ENCODE assay signal across 15 cellular contexts in genomic region chr12:88408828-88409227, GRCh38.
A peak's percentile ranks its signal among the peaks of the same experiment; 100 is the strongest.
DNase-seq lines count a peak whose midpoint lies in the region; ATAC-seq and TF ChIP-seq lines count a peak whose summit lies in the region.
"Had no signal": no experiment of that assay in that cellular context is flagged by ENCODE, and none has a peak within 500 bp of the region (broad histone marks: within the 10 kb centered on the region; RNA-seq: fewer than 3 reads in every experiment).

No MANE protein-coding gene starts in this region.

- H3K4me1 Mint-ChIP-seq in neural progenitor cell = peaks cover 12% of the 10 kb centered on the region
- H3K4me1 Mint-ChIP-seq in activated T-helper 1 cell treated with anti-CD3 and anti-CD28 coated beads, Interleukin-12 subunit alpha, Interleukin-12 subunit beta, Interleukin-2, Interleukin-4 antibody, amounts not matched to agents 30 ng/mL and 10 ng/mL and 1 ng/mL, durations not matched to agents 14 hours and 24 hours and 36 hours (ENCODE audit: low read depth) = no peaks in the 10 kb centered on the region
- H3K4me1 Mint-ChIP-seq: B cell had no signal

- no peak overlapping the region for H3K9ac ChIP-seq in GM23248
- no peak overlapping the region for H3K9ac ChIP-seq in neural progenitor cell

- H3K9me2 ChIP-seq in GM23248 (ENCODE audit: insufficient read depth) = no peaks in the 10 kb centered on the region

- in situ Hi-C loops in GM23248 (cut with MboI) = no loop called here

- H3K4me3 Mint-ChIP-seq in neural progenitor cell = no peak overlapping the region
- H3K4me3 Mint-ChIP-seq in activated T-helper 1 cell treated with anti-CD3 and anti-CD28 coated beads, Interleukin-12 subunit alpha, Interleukin-12 subunit beta, Interleukin-2, Interleukin-4 antibody, amounts not matched to agents 30 ng/mL and 10 ng/mL and 1 ng/mL, durations not matched to agents 14 hours and 24 hours and 36 hours = no peak overlapping the region
- H3K4me3 Mint-ChIP-seq: B cell; CD4-positive, alpha-beta T cell had no signal

- peaks cover 2% of the 10 kb centered on the region for H3K27me3 Mint-ChIP-seq in neural progenitor cell (ENCODE audit: insufficient read depth, low read depth)
- H3K27me3 Mint-ChIP-seq in activated T-helper 1 cell treated with anti-CD3 and anti-CD28 coated beads, Interleukin-12 subunit alpha, Interleukin-12 subunit beta, Interleukin-2, Interleukin-4 antibody, amounts not matched to agents 30 ng/mL and 10 ng/mL and 1 ng/mL, durations not matched to agents 14 hours and 24 hours and 36 hours (ENCODE audit: insufficient read depth) = no peaks in the 10 kb centered on the region
- H3K27me3 Mint-ChIP-seq: B cell; CD4-positive, alpha-beta T cell had no signal

- H3F3A ChIP-seq in GM23248 (ENCODE audit: insufficient read depth) = peaks cover 32% of the 10 kb centered on the region
- no peaks in the 10 kb centered on the region for H3F3A ChIP-seq in neural progenitor cell (ENCODE audit: low read depth)

- H3K36me3 ChIP-seq in GM23248 (ENCODE audit: low read depth) (no peaks in the 10 kb centered on the region), RWPE2 (ENCODE audit: low read depth) (no peaks in the 10 kb centered on the region), neural progenitor cell (no peaks in the 10 kb centered on the region)

- H3K27me3 ChIP-seq in GM23248 (replicated peaks; ENCODE audit: insufficient read depth) (no peaks in the 10 kb centered on the region), RWPE2 (ENCODE audit: insufficient read depth, poor library complexity, severe bottlenecking) (no peaks in the 10 kb centered on the region), foreskin keratinocyte (no peaks in the 10 kb centered on the region), neural progenitor cell (no peaks in the 10 kb centered on the region)

- H3K9me3 Mint-ChIP-seq in neural progenitor cell = no peaks in the 10 kb centered on the region
- H3K9me3 Mint-ChIP-seq in activated T-helper 1 cell treated with anti-CD3 and anti-CD28 coated beads, Interleukin-12 subunit alpha, Interleukin-12 subunit beta, Interleukin-2, Interleukin-4 antibody, amounts not matched to agents 30 ng/mL and 10 ng/mL and 1 ng/mL, durations not matched to agents 14 hours and 24 hours and 36 hours = no peaks in the 10 kb centered on the region
- H3K9me3 Mint-ChIP-seq: CD4-positive, alpha-beta T cell had no signal

- H3K36me3 Mint-ChIP-seq in neural progenitor cell = no peaks in the 10 kb centered on the region
- H3K36me3 Mint-ChIP-seq in activated T-helper 1 cell treated with anti-CD3 and anti-CD28 coated beads, Interleukin-12 subunit alpha, Interleukin-12 subunit beta, Interleukin-2, Interleukin-4 antibody, amounts not matched to agents 30 ng/mL and 10 ng/mL and 1 ng/mL, durations not matched to agents 14 hours and 24 hours and 36 hours (ENCODE audit: low read depth) = no peaks in the 10 kb centered on the region

- no peaks in the 10 kb centered on the region for H3K9me3 ChIP-seq in GM23248 (ENCODE audit: low read depth)
- no peaks in the 10 kb centered on the region for H3K9me3 ChIP-seq in RWPE2 (ENCODE audit: severe bottlenecking)
- no peaks in the 10 kb centered on the region for H3K9me3 ChIP-seq in neural progenitor cell (ENCODE audit: low read depth)

- H3K27ac ChIP-seq in GM23248 = peak overlapping the region; percentile 6; the same call in 1 of the 2 replicates
- no peak overlapping the region for H3K27ac ChIP-seq in RWPE2 (ENCODE audit: poor library complexity, severe bottlenecking)
- no peak overlapping the region for H3K27ac ChIP-seq in foreskin keratinocyte
- no peak overlapping the region for H3K27ac ChIP-seq in neural progenitor cell

- no peak for TF ChIP-seq CTCF in RWPE2 (IDR thresholded peaks at IDR 0.05; ENCODE audit: poor library complexity, severe bottlenecking)
- no peak for TF ChIP-seq CTCF in foreskin keratinocyte (conservative IDR thresholded peaks at IDR 0.05)
- TF ChIP-seq CTCF in neural progenitor cell (IDR thresholded peaks at IDR 0.05) = no peak

- H3K4me1 ChIP-seq in GM23248 (ENCODE audit: insufficient read depth) = peaks cover 41% of the 10 kb centered on the region
- H3K4me1 ChIP-seq in RWPE2 (ENCODE audit: insufficient read depth, poor library complexity, severe bottlenecking) = no peaks in the 10 kb centered on the region
- no peaks in the 10 kb centered on the region for H3K4me1 ChIP-seq in foreskin keratinocyte
- no peaks in the 10 kb centered on the region for H3K4me1 ChIP-seq in neural progenitor cell

- no peak overlapping the region for H3K4me3 ChIP-seq in GM23248
- H3K4me3 ChIP-seq in RWPE2 (ENCODE audit: severe bottlenecking) = no peak overlapping the region
- no peak overlapping the region for H3K4me3 ChIP-seq in neural progenitor cell

- H4K20me1 ChIP-seq in GM23248 (ENCODE audit: insufficient read depth) = no peaks in the 10 kb centered on the region
- H4K20me1 ChIP-seq in neural progenitor cell (ENCODE audit: low read depth) = no peaks in the 10 kb centered on the region

- ATAC-seq in RWPE2 (ENCODE audit: low read depth) (0 out of 3 replicates have a peak, but pooled peaks have one; percentile 29), foreskin keratinocyte (peak; percentile 33), GM18858 (IDR thresholded peaks at IDR 0.05; ENCODE audit: unreplicated experiment) (no peak)

- H2AFZ ChIP-seq in GM23248 (no peak overlapping the region), neural progenitor cell (replicated peaks) (peak overlapping the region; percentile 17)

- H3K27ac Mint-ChIP-seq in neural progenitor cell = no peak overlapping the region
- H3K27ac Mint-ChIP-seq in activated T-helper 1 cell treated with anti-CD3 and anti-CD28 coated beads, Interleukin-12 subunit alpha, Interleukin-12 subunit beta, Interleukin-2, Interleukin-4 antibody, amounts not matched to agents 30 ng/mL and 10 ng/mL and 1 ng/mL, durations not matched to agents 14 hours and 24 hours and 36 hours = no peak overlapping the region
- H3K27ac Mint-ChIP-seq: B cell; CD4-positive, alpha-beta T cell had no signal

- peaks cover 95% of the 10 kb centered on the region for H3K79me2 ChIP-seq in GM23248 (ENCODE audit: insufficient read depth)
- no peaks in the 10 kb centered on the region for H3K79me2 ChIP-seq in neural progenitor cell (ENCODE audit: low read depth)

- DNase-seq in GM23248 (no peak), RWPE2 (ENCODE audit: low spot score) (no peak), foreskin keratinocyte (peak in 1 of 2 donors; percentile 47), neural progenitor cell (ENCODE audit: low spot score) (no peak), UCSD-AML1 (lab: John Stamatoyannopoulos, UW; ENCODE audit: unreplicated experiment) (no peak)
- DNase-seq in activated T-helper 1 cell treated with anti-CD3 and anti-CD28 coated beads, Interleukin-12 subunit alpha, Interleukin-12 subunit beta, Interleukin-2, Interleukin-4 antibody, amounts not matched to agents 30 ng/mL and 10 ng/mL and 1 ng/mL, durations not matched to agents 14 hours and 24 hours and 36 hours (ENCODE audit: low spot score) = no peak
- no peak for DNase-seq in stimulated activated naive CD4-positive, alpha-beta T cell treated with Interleukin-2 at 50 U/mL for 16 hours (lab: John Stamatoyannopoulos, UW)
- DNase-seq: C1 segment of cervical spinal cord; CD4-positive, alpha-beta T cell; DMS153; DMS79 treated with DMSO at 0.1 percent for 48 hours; GDM1; HCEC 1CT had no signal

- intact Hi-C loops in activated T-helper 1 cell treated with anti-CD3 and anti-CD28 coated beads, Interleukin-12 subunit alpha, Interleukin-12 subunit beta, Interleukin-2, Interleukin-4 antibody, amounts not matched to agents 30 ng/mL and 10 ng/mL and 1 ng/mL, durations not matched to agents 14 hours and 24 hours and 36 hours (cut with micrococcal nuclease) = no loop called here

- H3K4me2 ChIP-seq in GM23248 (ENCODE audit: unreplicated experiment) (no peak overlapping the region), neural progenitor cell (no peak overlapping the region)
